Comparison of ENCODE assay signal across 28 cellular contexts in the genomic region with DNA sequence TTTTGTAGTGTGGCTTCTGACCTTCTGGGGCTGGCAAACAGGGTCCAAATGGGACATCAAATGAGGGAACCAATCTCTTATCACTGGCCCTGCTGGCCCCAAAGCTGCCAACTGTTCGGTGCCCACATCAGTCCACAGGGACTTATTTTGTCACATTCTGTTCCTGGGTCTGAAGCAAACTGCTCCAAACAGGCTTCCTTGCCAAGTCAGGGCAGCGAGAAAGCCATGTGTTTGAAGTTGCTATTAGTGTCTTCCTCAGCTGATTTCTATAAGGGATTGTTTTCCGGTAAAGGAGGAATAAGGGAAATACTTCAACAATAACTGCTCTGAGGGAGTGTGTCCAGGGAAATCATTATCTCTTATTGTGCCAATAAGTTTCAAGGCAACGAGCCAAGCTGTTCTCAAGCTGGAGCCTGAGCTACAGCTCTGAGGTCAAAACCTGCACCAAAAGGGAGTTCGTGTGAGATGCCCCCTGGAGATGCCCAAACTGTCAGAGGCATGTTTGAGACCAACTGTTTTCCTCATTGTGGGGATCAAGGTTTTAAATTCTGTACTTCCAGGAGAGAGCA.
DNase-seq lines count a peak whose midpoint lies in the region; ATAC-seq, FAIRE-seq and TF ChIP-seq lines count a peak whose summit lies in the region.
"Had no signal": no experiment of that assay in that cellular context is flagged by ENCODE, and none has a peak within 500 bp of the region (broad histone marks: within the 10 kb centered on the region; RNA-seq: fewer than 3 reads in every experiment).

No MANE protein-coding gene starts in this region.

- no peak for TF ChIP-seq POLR2A in H54 (IDR thresholded peaks at IDR 0.05; ENCODE audit: low read depth, low read length)

- ATAC-seq in left lobe of liver, result peak; percentile 33
- ATAC-seq: A549 had no signal

- H3K27me3 ChIP-seq in Caco-2 (replicated peaks; ENCODE audit: control insufficient read depth, insufficient read depth, low read length), result no peaks in the 10 kb centered on the region
- H3K27me3 ChIP-seq: BLaER1 treated with 17β-estradiol and CSF1 and Interleukin-3, amounts not matched to agents 10 nM and 100 nM had no signal

- no TSS peak for BruUV-seq in Caco-2 (replicated peaks; lab: Mats Ljungman, UMichigan)

- H3K4me3 Mint-ChIP-seq in Caco-2 (ENCODE audit: unreplicated experiment), result peak overlapping the region; percentile 22
- H3K4me3 Mint-ChIP-seq: CD4-positive, alpha-beta memory T cell had no signal

- DNase-seq in COLO829 (ENCODE audit: low spot score), result peak; percentile 56
- DNase-seq in Caco-2, result no peak
- DNase-seq in cerebellar cortex (ENCODE audit: low spot score), result peak; percentile 62
- DNase-seq in left lobe of liver (ENCODE audit: low spot score), result no peak
- no peak for DNase-seq in H54 (ENCODE audit: insufficient read length, low spot score)
- DNase-seq in NCI-H82 (lab: John Stamatoyannopoulos, UW), result no peak
- no peak for DNase-seq in NCI-H1417 (lab: John Stamatoyannopoulos, UW)
- DNase-seq: AML-193; CD4-positive, alpha-beta memory T cell; DMS79; EL; GF-D8; H7; NCI-H1092; NCI-H1436; NCI-H187; NCI-H2081 treated with DMSO at 0.1 percent for 48 hours; NCI-H2171; NCI-H226; NCI-H510A; NK-92 treated with Interleukin-12 subunit alpha and Interleukin-12 subunit beta, amount 100 ng/mL, for 24 hours; PC-9; SHP77; T-helper 1 cell had no signal

- no peaks in the 10 kb centered on the region for H3K9me3 ChIP-seq in Caco-2
- H3K9me3 ChIP-seq: A549; BLaER1 treated with 17β-estradiol and CSF1 and Interleukin-3, amounts not matched to agents 10 nM and 100 nM had no signal

- POLR2A ChIA-PET in Caco-2 (lab: Charles Lee), result no interaction called here

- no peaks in the 10 kb centered on the region for H3K9me3 Mint-ChIP-seq in Caco-2 (ENCODE audit: unreplicated experiment)

- H3K4me1 Mint-ChIP-seq in Caco-2 (ENCODE audit: low read depth, unreplicated experiment), result peaks cover 19% of the 10 kb centered on the region
- H3K4me1 Mint-ChIP-seq: CD4-positive, alpha-beta memory T cell had no signal

- H3K4me1 ChIP-seq in Caco-2, result peaks cover 17% of the 10 kb centered on the region
- H3K4me1 ChIP-seq: A549 had no signal

- intact Hi-C loops in Caco-2 (cut with micrococcal nuclease; ENCODE audit: unreplicated experiment), result no loop called here

- no peaks in the 10 kb centered on the region for H3K36me3 ChIP-seq in Caco-2 (ENCODE audit: control insufficient read depth, insufficient read depth, low read length)
- H3K36me3 ChIP-seq: BLaER1 treated with 17β-estradiol and CSF1 and Interleukin-3, amounts not matched to agents 10 nM and 100 nM had no signal

- FAIRE-seq in H54 (lab: Jason Lieb, UNC), result no peak
- FAIRE-seq: A549, D721Med, GM12891 had no signal

- H3K36me3 Mint-ChIP-seq in Caco-2 (ENCODE audit: insufficient read depth, unreplicated experiment), result no peaks in the 10 kb centered on the region
- H3K36me3 Mint-ChIP-seq: CD4-positive, alpha-beta memory T cell had no signal

- no peak for TF ChIP-seq CTCF in Caco-2 (IDR thresholded peaks at IDR 0.05; ENCODE audit: insufficient read depth in 1 of 2, low read depth in 1 of 2, low read length in 1 of 2, severe bottlenecking in 1 of 2, unreplicated experiment in 1 of 2)

- CTCF ChIA-PET in Caco-2 (lab: Charles Lee), result no interaction called here

- H3K27me3 Mint-ChIP-seq in Caco-2 (ENCODE audit: insufficient read depth, unreplicated experiment), result no peaks in the 10 kb centered on the region

- no peak overlapping the region for H3K4me3 ChIP-seq in Caco-2 (ENCODE audit: low read depth, low read length)
- H3K4me3 ChIP-seq: A549; BLaER1 treated with 17β-estradiol and CSF1 and Interleukin-3, amounts not matched to agents 10 nM and 100 nM; PC-9 had no signal

- peak overlapping the region; percentile 71 for H3K27ac Mint-ChIP-seq in Caco-2 (ENCODE audit: unreplicated experiment)
- H3K27ac Mint-ChIP-seq: CD4-positive, alpha-beta memory T cell had no signal

Comparison
In these comparisons a context has a peak if more than half of its experiments do, and no peak if none do; other contexts are left out.
1. DNase-seq: peak in COLO829 (single experiment) and cerebellar cortex (single experiment); none in Caco-2 (0 of 2), left lobe of liver (single experiment), H54 (single experiment), NCI-H82 (single experiment) and NCI-H1417 (0 of 3).